8 cellular contexts compared by ENCODE assay signal in the genomic region with DNA sequence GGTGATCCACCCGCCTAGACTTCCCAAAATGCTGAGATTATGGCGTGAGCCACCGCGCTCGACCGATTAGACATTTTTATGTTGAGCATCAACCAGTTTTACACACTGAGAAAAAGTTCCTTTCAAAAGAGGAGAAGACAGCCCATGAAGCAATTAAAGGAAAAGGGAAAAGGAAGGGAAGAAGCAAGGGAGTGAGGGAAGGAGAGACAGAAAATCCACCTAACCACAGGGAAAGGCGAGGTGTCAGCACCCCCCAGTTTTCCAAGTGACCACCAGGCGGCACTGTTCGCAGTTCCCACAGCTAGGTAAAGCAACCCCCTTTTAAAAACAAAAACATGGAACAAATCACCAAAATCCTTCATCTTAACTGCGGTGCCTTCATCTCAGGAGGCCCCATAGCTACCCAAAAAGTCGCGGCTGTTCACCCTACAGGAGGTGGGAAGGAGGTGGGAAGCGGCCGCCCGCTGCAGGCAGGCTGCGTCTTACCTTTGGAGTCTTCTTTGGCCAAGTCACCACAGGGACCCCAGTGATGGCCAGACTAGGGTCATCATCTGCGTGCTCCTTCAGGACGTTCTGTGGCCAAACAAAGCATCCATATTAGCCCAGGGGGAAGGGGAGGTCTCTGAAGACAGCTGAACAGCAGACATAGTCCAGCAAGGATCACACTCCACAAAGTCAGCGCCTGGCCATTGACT.
DNase-seq lines count a peak whose midpoint lies in the region; ATAC-seq and TF ChIP-seq lines count a peak whose summit lies in the region.

No MANE protein-coding gene starts in this region.

- H3K4me3 Mint-ChIP-seq in MCF 10A (ENCODE audit: unreplicated experiment): no peak overlapping the region

- H3K4me2 ChIP-seq in HCT116 (ENCODE audit: low read length): no peak overlapping the region

- TF ChIP-seq RAD21 in HCT116 (IDR thresholded peaks at IDR 0.05; ENCODE audit: low read depth) (peak; percentile 43), liver (IDR thresholded peaks at IDR 0.05) (peak; percentile 59 to 79)

- H3K9me3 ChIP-seq in HCT116 (ENCODE audit: control insufficient read depth in 1 of 2, insufficient read depth in 1 of 2, low read depth in 1 of 2, low read length in 2 of 2): no peaks in the 10 kb centered on the region
- H3K9me3 ChIP-seq in liver (ENCODE audit: control insufficient read depth in 4 of 4, low read length in 3 of 4): no peaks in the 10 kb centered on the region

- intact Hi-C loops in HCT116 (cut with micrococcal nuclease) (no loop called here), MCF 10A (cut with micrococcal nuclease) (no loop called here)

- no peaks in the 10 kb centered on the region for H3K79me2 ChIP-seq in HCT116 (ENCODE audit: insufficient read depth, low read length)

- H3K27ac Mint-ChIP-seq in MCF 10A (ENCODE audit: low read depth, unreplicated experiment): no peak overlapping the region

- H3K36me3 ChIP-seq in HCT116 (ENCODE audit: control insufficient read depth in 1 of 2, insufficient read depth in 2 of 2, low read length in 2 of 2) (no peaks in the 10 kb centered on the region), liver (ENCODE audit: control insufficient read depth in 4 of 4, insufficient read depth in 3 of 4, low read depth in 1 of 4, low read length in 3 of 4) (peaks cover 0 to 11% (median 7%) of the 10 kb centered on the region in 4 donors)

- no peak overlapping the region for H2AFZ ChIP-seq in HCT116 (ENCODE audit: low read depth, low read length, poor library complexity, severe bottlenecking)

- ATAC-seq in HCT116 (peak; percentile 93), GM21515 (IDR thresholded peaks at IDR 0.05; ENCODE audit: unreplicated experiment) (no peak)

- H3K27me3 Mint-ChIP-seq in MCF 10A (ENCODE audit: insufficient read depth, unreplicated experiment): no peaks in the 10 kb centered on the region

- RAD21 ChIA-PET in HCT116 (lab: Charles Lee; ENCODE audit: low non-redundant PET in 1 of 2, low total read pairs in 2 of 2, uncharacterized antibody in 2 of 2, unreplicated experiment in 2 of 2): interaction anchor here in 1 of 2 experiments (0.7 kb wide), 1 partner anchor 593 kb away, joined by 3 read pairs; no protein-coding TSS in a partner anchor

- TF ChIP-seq CTCF in HCT116 (IDR thresholded peaks at IDR 0.05 in 2 of 3, conservative IDR thresholded peaks at IDR 0.05 in 1 of 3; ENCODE audit: borderline replicate concordance in 1 of 3, insufficient read depth in 1 of 3, low read depth in 2 of 3, low read length in 2 of 3): peak; percentile 59 to 95 (median 91); a peak in 5 of 6 replicates
- peak; percentile 96 for TF ChIP-seq CTCF in WI38 (IDR thresholded peaks at IDR 0.05; ENCODE audit: low read depth, low read length)
- TF ChIP-seq CTCF in MCF 10A (IDR thresholded peaks at IDR 0.05; ENCODE audit: unreplicated experiment): peak; percentile 73
- peak; percentile 66 for TF ChIP-seq CTCF in liver (IDR thresholded peaks at IDR 0.05; ENCODE audit: low read depth, low read length, missing input control)

- TF ChIP-seq POLR2A in HCT116 (IDR thresholded peaks at IDR 0.05; ENCODE audit: borderline replicate concordance, extremely low read depth, insufficient read depth, insufficient read length): no peak

- H3K4me3 ChIP-seq in HCT116 (replicated peaks in 1 of 2; ENCODE audit: low read depth in 1 of 2, low read length in 2 of 2) (no peak overlapping the region), WI38 (ENCODE audit: low read depth, low read length) (no peak overlapping the region), liver (ENCODE audit: low read depth in 1 of 3, low read length in 3 of 3) (no peak overlapping the region)

- H3K9ac ChIP-seq in HCT116 (ENCODE audit: low read length) (no peak overlapping the region), liver (ENCODE audit: low read depth in 1 of 2, low read length in 2 of 2) (no peak overlapping the region)

- H3K4me1 Mint-ChIP-seq in MCF 10A (ENCODE audit: insufficient read depth, unreplicated experiment): no peaks in the 10 kb centered on the region

- CTCF ChIA-PET in HCT116 (lab: Charles Lee): interaction anchor here (1.0 to 2.2 kb wide), 3 partner anchors 9 to 175 kb away, joined by 4 to 6 read pairs (median 5); partner anchors contain the start of gene MORN3
- CTCF ChIA-PET in MCF 10A (lab: Yijun Ruan, JAX): interaction anchor here (0.6 to 1.8 kb wide), 15 partner anchors 9 to 339 kb away, joined by 3 to 23 read pairs (median 4); no protein-coding TSS in a partner anchor

- no TSS peak for BruUV-seq in HCT116 (replicated peaks; lab: Mats Ljungman, UMichigan)
- BruUV-seq in MCF 10A (replicated peaks; lab: Mats Ljungman, UMichigan): no TSS peak

- H3K36me3 Mint-ChIP-seq in MCF 10A (ENCODE audit: insufficient read depth, unreplicated experiment): no peaks in the 10 kb centered on the region

- WGBS in liver: 85% methylated on average over 19 of the region's 19 CpGs

- DNase-seq in AML-193 (lab: John Stamatoyannopoulos, UW) (peak; percentile 17 to 37), HCT116 (ENCODE audit: low read depth, low spot score) (peak; percentile 8), MCF 10A (ENCODE audit: unreplicated experiment) (peak; percentile 51), ureter (ENCODE audit: low spot score) (no peak)
- DNase-seq in stimulated activated CD8-positive, alpha-beta memory T cell treated with anti-CD3 and anti-CD28 coated beads, Interleukin-2, amount 100 ng/mL, for 48 hours (ENCODE audit: low read depth in 2 of 2): peak; percentile 18 to 53

- H3K27me3 ChIP-seq in HCT116 (ENCODE audit: insufficient read depth, low read length) (no peaks in the 10 kb centered on the region), liver (ENCODE audit: control insufficient read depth in 4 of 4, insufficient read depth in 4 of 4, low read length in 3 of 4) (no peaks in the 10 kb centered on the region)

- no peaks in the 10 kb centered on the region for H3K9me3 Mint-ChIP-seq in MCF 10A (ENCODE audit: unreplicated experiment)

- no peak overlapping the region for H3K27ac ChIP-seq in HCT116 (ENCODE audit: low read depth, low read length)
- H3K27ac ChIP-seq in liver (ENCODE audit: low read depth in 1 of 2, low read length in 2 of 2): no peak overlapping the region

- no peaks in the 10 kb centered on the region for H3K9me2 ChIP-seq in HCT116 (ENCODE audit: insufficient read depth)

- H3K4me1 ChIP-seq in HCT116 (ENCODE audit: control insufficient read depth in 1 of 2, insufficient read depth in 2 of 2, low read length in 2 of 2) (no peaks in the 10 kb centered on the region), liver (ENCODE audit: control insufficient read depth in 4 of 4, insufficient read depth in 4 of 4, low read length in 3 of 4) (peaks cover 2 to 13% (median 8%) of the 10 kb centered on the region in 4 donors)

- POLR2A ChIA-PET in HCT116 (lab: Charles Lee): no interaction called here
- POLR2A ChIA-PET in MCF 10A (lab: Yijun Ruan, JAX): no interaction called here

- no peaks in the 10 kb centered on the region for H4K20me1 ChIP-seq in HCT116 (ENCODE audit: insufficient read depth)

TF ChIP-seq in HCT116, 20 proteins besides CTCF, POLR2A, EP300 and RAD21 (continues in another document):
- no peak for TF ChIP-seq EZH2phosphoT487 (IDR thresholded peaks at IDR 0.05; ENCODE audit: borderline replicate concordance)
- TF ChIP-seq, protein P1, sequence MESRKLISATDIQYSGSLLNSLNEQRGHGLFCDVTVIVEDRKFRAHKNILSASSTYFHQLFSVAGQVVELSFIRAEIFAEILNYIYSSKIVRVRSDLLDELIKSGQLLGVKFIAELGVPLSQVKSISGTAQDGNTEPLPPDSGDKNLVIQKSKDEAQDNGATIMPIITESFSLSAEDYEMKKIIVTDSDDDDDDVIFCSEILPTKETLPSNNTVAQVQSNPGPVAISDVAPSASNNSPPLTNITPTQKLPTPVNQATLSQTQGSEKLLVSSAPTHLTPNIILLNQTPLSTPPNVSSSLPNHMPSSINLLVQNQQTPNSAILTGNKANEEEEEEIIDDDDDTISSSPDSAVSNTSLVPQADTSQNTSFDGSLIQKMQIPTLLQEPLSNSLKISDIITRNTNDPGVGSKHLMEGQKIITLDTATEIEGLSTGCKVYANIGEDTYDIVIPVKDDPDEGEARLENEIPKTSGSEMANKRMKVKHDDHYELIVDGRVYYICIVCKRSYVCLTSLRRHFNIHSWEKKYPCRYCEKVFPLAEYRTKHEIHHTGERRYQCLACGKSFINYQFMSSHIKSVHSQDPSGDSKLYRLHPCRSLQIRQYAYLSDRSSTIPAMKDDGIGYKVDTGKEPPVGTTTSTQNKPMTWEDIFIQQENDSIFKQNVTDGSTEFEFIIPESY (IDR thresholded peaks at IDR 0.05; ENCODE audit: extremely low read depth, insufficient replicate concordance, low read length): no peak
- TF ChIP-seq POLR2AphosphoS5 (IDR thresholded peaks at IDR 0.05; ENCODE audit: low read depth, low read length): no peak
- TF ChIP-seq MAX (IDR thresholded peaks at IDR 0.05): no peak
- TF ChIP-seq JUND (IDR thresholded peaks at IDR 0.05): no peak
- no peak for TF ChIP-seq SRF (IDR thresholded peaks at IDR 0.05; ENCODE audit: low read depth)

TF ChIP-seq in liver, 16 proteins besides CTCF, POLR2A, EP300 and RAD21:
- TF ChIP-seq EGR1 (IDR thresholded peaks at IDR 0.05; ENCODE audit: low read depth in 2 of 2) (no peak), JUND (IDR thresholded peaks at IDR 0.05) (no peak), FOXA1 (IDR thresholded peaks at IDR 0.05) (no peak), MAX (IDR thresholded peaks at IDR 0.05) (no peak)
- TF ChIP-seq, protein P1 (IDR thresholded peaks at IDR 0.05): no peak
- TF ChIP-seq, protein P2, sequence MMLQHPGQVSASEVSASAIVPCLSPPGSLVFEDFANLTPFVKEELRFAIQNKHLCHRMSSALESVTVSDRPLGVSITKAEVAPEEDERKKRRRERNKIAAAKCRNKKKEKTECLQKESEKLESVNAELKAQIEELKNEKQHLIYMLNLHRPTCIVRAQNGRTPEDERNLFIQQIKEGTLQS (IDR thresholded peaks at IDR 0.05): no peak
